11 cellular contexts compared by ENCODE assay signal in the genomic region with DNA sequence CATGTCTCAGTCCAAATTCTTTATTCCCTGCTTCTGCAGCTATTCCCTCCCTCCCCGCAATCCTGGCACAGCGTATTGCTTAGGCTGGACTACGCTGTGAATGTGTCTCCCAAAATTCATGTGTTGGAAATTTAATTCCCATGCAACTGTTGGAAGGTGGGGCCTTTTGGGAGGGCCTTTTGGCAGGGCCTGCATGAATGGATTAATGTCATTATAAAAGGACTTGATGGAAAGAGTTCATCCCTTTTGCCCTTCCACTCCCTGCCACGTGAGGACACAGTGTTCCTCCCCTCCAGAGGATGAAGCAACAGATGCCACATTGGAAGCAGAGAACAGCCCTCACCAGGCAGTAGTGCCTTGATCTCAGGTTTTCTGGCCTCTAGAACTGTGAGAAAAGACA. TPM values are rescaled to one million over a fixed set of nuclear protein-coding genes. Genes with fewer than 3 reads are reported as not detected.
DNase-seq lines count a peak whose midpoint lies in the region; ATAC-seq, FAIRE-seq and TF ChIP-seq lines count a peak whose summit lies in the region.
"Had no signal": no experiment of that assay in that cellular context is flagged by ENCODE, and none has a peak within 500 bp of the region (broad histone marks: within the 10 kb centered on the region; RNA-seq: fewer than 3 reads in every experiment).

No MANE protein-coding gene starts in this region.

- H3K27me3 Mint-ChIP-seq in T-helper 17 cell: no peaks in the 10 kb centered on the region

- no peak overlapping the region for H3K4me3 ChIP-seq in gastrocnemius medialis
- H3K4me3 ChIP-seq in kidney (ENCODE audit: low read length in 2 of 2): no peak overlapping the region
- H3K4me3 ChIP-seq: Peyer's patch had no signal

- H3K27ac Mint-ChIP-seq in T-helper 17 cell: peak overlapping the region; percentile 94
- H3K27ac Mint-ChIP-seq: activated naive CD4-positive, alpha-beta T cell treated with anti-CD3 and anti-CD28 coated beads for 36 hours had no signal

- peaks cover 2% of the 10 kb centered on the region for H3K36me3 Mint-ChIP-seq in T-helper 17 cell (ENCODE audit: low read depth)

- FAIRE-seq in kidney (lab: Jason Lieb, UNC): no peak

- in situ Hi-C loops in gastrocnemius medialis (cut with MboI; ENCODE audit: low sequenced_read_pairs in 4 of 4): loop anchor here in 2 of 4 donors (25.0 kb wide), 1 partner anchor 543 kb away; no protein-coding TSS in a partner anchor

- H3K4me3 Mint-ChIP-seq in T-helper 17 cell: no peak overlapping the region

- peak; percentile 36 for DNase-seq in AG20443 (ENCODE audit: low spot score)
- DNase-seq in T-helper 17 cell: no peak
- DNase-seq in Right ventricle myocardium superior: no peak
- DNase-seq in gastrocnemius medialis: peak; percentile 24 to 61
- no peak for DNase-seq in activated CD4-positive, alpha-beta T cell treated with anti-CD3 and anti-CD28 coated beads for 48 hours
- no peak for DNase-seq in stimulated activated naive CD4-positive, alpha-beta T cell treated with Interleukin-2 at 50 U/mL for 16 hours (lab: John Stamatoyannopoulos, UW)
- no peak for DNase-seq in kidney

- ATAC-seq in T-helper 17 cell (no peak), Right ventricle myocardium superior (ENCODE audit: poor library complexity) (peak; percentile 52), gastrocnemius medialis (peak; percentile 86 to 92), GM18870 (IDR thresholded peaks at IDR 0.05; ENCODE audit: unreplicated experiment) (no peak)

- peak overlapping the region; percentile 17 to 72 (median 60) for H3K27ac ChIP-seq in gastrocnemius medialis
- no peak overlapping the region for H3K27ac ChIP-seq in kidney (ENCODE audit: low read depth in 2 of 2, low read length in 2 of 2)
- H3K27ac ChIP-seq: thoracic aorta had no signal

- H3K27me3 ChIP-seq in gastrocnemius medialis: no peaks in the 10 kb centered on the region
- H3K27me3 ChIP-seq: Peyer's patch had no signal

- H3K9ac ChIP-seq in kidney (ENCODE audit: low read length in 2 of 2): no peak overlapping the region

- no peaks in the 10 kb centered on the region for H3K9me3 ChIP-seq in T-helper 17 cell (ENCODE audit: control insufficient read depth, low read length, poor library complexity, severe bottlenecking)
- no peaks in the 10 kb centered on the region for H3K9me3 ChIP-seq in gastrocnemius medialis
- H3K9me3 ChIP-seq in kidney (ENCODE audit: control insufficient read depth in 1 of 2, low read length in 2 of 2): no peaks in the 10 kb centered on the region
- H3K9me3 ChIP-seq: Peyer's patch, thoracic aorta had no signal

- no peak for TF ChIP-seq POLR2A in gastrocnemius medialis (IDR thresholded peaks at IDR 0.05)

- peaks cover 9% of the 10 kb centered on the region for H3K4me1 Mint-ChIP-seq in T-helper 17 cell

- peaks cover 5 to 6% of the 10 kb centered on the region in 2 donors for H3K4me1 ChIP-seq in gastrocnemius medialis
- H3K4me1 ChIP-seq in kidney (ENCODE audit: control insufficient read depth in 1 of 2, insufficient read depth in 1 of 2, low read depth in 1 of 2, low read length in 2 of 2): peaks cover 0 to 3% of the 10 kb centered on the region in 2 donors
- H3K4me1 ChIP-seq: Peyer's patch had no signal

- intact Hi-C loops in Right ventricle myocardium superior (cut with DNase I): loop anchor here (10.0 kb wide), 1 partner anchor 161 kb away; a partner anchor contains a TSS
- intact Hi-C loops in gastrocnemius medialis (cut with DNase I; ENCODE audit: low total_unique reads): no loop called here
- intact Hi-C loops in kidney (cut with DNase I): no loop called here

- TF ChIP-seq CTCF in gastrocnemius medialis (IDR thresholded peaks at IDR 0.05 in 4 of 5, conservative IDR thresholded peaks at IDR 0.05 in 1 of 5) (no peak), kidney (IDR thresholded peaks at IDR 0.05; ENCODE audit: borderline replicate concordance, extremely low read depth, insufficient read depth) (no peak)

- H3K36me3 ChIP-seq in gastrocnemius medialis: no peaks in the 10 kb centered on the region
- no peaks in the 10 kb centered on the region for H3K36me3 ChIP-seq in kidney (ENCODE audit: control insufficient read depth in 1 of 2, insufficient read depth in 2 of 2, low read length in 2 of 2)
- H3K36me3 ChIP-seq: Peyer's patch, thoracic aorta had no signal

RNA-seq across cellular contexts. Expression of a gene that starts 20.4 kb away (rescaled TPM):
- total RNA-seq in T-helper 17 cell: 1 to 10 TPM in 1 of 2 donors, under 1 TPM in 1; 0.60 to 1.0 TPM
- total RNA-seq in Right ventricle myocardium superior: 22.4 TPM
- 10 to 100 TPM in 3 of 4 donors, 1 to 10 TPM in 1; 6.8 to 21.1 (median 14.8) TPM for total RNA-seq in gastrocnemius medialis
- 30.5 TPM for total RNA-seq in kidney
- polyA plus RNA-seq in kidney (ENCODE audit: insufficient read depth, low read depth, low replicate concordance): 22.5 TPM

RNA-seq across cellular contexts. Expression of a gene that starts 51.8 kb away (rescaled TPM):
- total RNA-seq in T-helper 17 cell (100 to 1,000 TPM; 268 to 291 TPM), Right ventricle myocardium superior (4.1 TPM), gastrocnemius medialis (1 to 10 TPM in 3 of 4 donors, not detected in 1; 2.2 to 2.9 (median 2.3) TPM), kidney (28.1 TPM)
- 6.2 TPM for polyA plus RNA-seq in kidney (ENCODE audit: insufficient read depth, low read depth, low replicate concordance)

RNA-seq across cellular contexts. Expression of a gene that starts 54.3 kb away (rescaled TPM):
- 100 to 1,000 TPM; 103 to 110 TPM for total RNA-seq in T-helper 17 cell
- total RNA-seq in Right ventricle myocardium superior: 39.1 TPM
- total RNA-seq in gastrocnemius medialis: 10 to 100 TPM; 24.3 to 37.6 (median 33.6) TPM
- total RNA-seq in kidney: 87.3 TPM
- polyA plus RNA-seq in kidney (ENCODE audit: insufficient read depth, low read depth, low replicate concordance): 34.6 TPM

Comparison
In these comparisons a context has a peak if more than half of its experiments do, and no peak if none do; other contexts are left out.
1. DNase-seq: peak in AG20443 (single experiment) and gastrocnemius medialis (2 of 2); none in T-helper 17 cell (0 of 3), Right ventricle myocardium superior (single experiment), activated CD4-positive, alpha-beta T cell treated with anti-CD3 and anti-CD28 coated beads for 48 hours (single experiment), stimulated activated naive CD4-positive, alpha-beta T cell treated with Interleukin-2 at 50 U/mL for 16 hours (single experiment) and kidney (single experiment).
2. ATAC-seq: peak in Right ventricle myocardium superior (single experiment) and gastrocnemius medialis (2 of 2); none in T-helper 17 cell (single experiment) and GM18870 (single experiment).
3. H3K27ac ChIP-seq: peak in gastrocnemius medialis (4 of 4); none in kidney (0 of 2).